In the genomic region with DNA sequence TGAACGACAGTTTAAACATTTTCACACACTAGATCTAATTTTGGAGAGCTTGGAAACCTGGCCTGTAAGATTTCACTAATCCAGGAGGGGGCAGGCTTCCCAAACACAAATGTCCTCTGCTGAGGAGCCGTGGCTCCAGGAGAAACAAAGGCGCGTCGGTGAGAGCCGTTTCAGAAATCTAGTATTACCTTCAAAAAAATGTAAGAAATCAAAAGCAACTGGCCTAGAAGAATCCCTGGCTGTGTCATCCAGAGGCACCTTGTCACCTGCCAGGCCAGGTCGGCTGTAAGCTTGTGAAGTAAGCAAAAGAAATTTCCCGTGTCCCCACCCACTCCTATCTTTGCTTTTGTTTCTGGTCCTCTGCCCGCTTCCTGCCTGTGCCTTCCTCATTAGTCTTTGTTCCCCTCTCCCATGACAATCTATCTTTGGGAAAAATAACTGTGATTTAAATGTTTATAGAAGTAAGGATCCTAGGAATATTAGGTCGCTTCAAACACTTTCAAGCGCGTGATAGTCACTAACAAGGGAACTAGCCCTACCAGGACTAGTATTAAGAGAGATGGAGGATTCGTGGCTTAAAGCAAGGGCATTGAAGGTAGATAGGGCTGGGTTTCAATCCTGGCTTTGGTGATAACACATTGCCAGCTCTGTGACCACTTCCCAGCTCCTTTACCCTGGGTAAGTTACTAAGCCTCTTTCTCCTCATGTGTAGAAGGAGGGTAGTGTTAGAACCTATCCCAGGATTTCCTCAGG, we compare ENCODE assay signal across 8 cellular contexts.
DNase-seq lines count a peak whose midpoint lies in the region; ATAC-seq lines count a peak whose summit lies in the region.

No MANE protein-coding gene starts in this region.

- H3K9me3 Mint-ChIP-seq in activated CD4-positive, alpha-beta memory T cell treated with anti-CD3 and anti-CD28 coated beads, Interleukin-2, amount 10 ng/mL, durations not matched to agents 7 days and 5 days = no peaks in the 10 kb centered on the region

- no peak overlapping the region for H3K27ac ChIP-seq in effector memory CD4-positive, alpha-beta T cell (ENCODE audit: insufficient read depth, low read length, poor library complexity, severe bottlenecking)
- no peak overlapping the region for H3K27ac ChIP-seq in mesendoderm (ENCODE audit: low read depth, low read length)

- no peak overlapping the region for H3K27ac Mint-ChIP-seq in activated CD4-positive, alpha-beta memory T cell treated with anti-CD3 and anti-CD28 coated beads, Interleukin-2, amount 10 ng/mL, durations not matched to agents 7 days and 5 days

- H3K23ac ChIP-seq in mesendoderm (ENCODE audit: low read length) = no peak overlapping the region

- no peaks in the 10 kb centered on the region for H3K4me1 ChIP-seq in effector memory CD4-positive, alpha-beta T cell (ENCODE audit: control insufficient read depth, insufficient read depth, low read length, poor library complexity, severe bottlenecking)
- peaks cover 3% of the 10 kb centered on the region for H3K4me1 ChIP-seq in mesendoderm (ENCODE audit: control insufficient read depth, low read depth, low read length)

- ATAC-seq in GM18867 (IDR thresholded peaks at IDR 0.05; ENCODE audit: unreplicated experiment) = peak; percentile 84
- ATAC-seq in HG03159 (IDR thresholded peaks at IDR 0.05; ENCODE audit: unreplicated experiment) = peak; percentile 79

- no peak overlapping the region for H2BK120ac ChIP-seq in mesendoderm (ENCODE audit: low read depth, low read length)

- WGBS in mesendoderm (ENCODE audit: extremely low coverage, insufficient coverage, low lambda C conversion rate) = no CpG with 5 or more reads among the region's 13 CpGs

- H3K4ac ChIP-seq in mesendoderm (ENCODE audit: low read depth, low read length) = peak overlapping the region; percentile 36

- H2BK15ac ChIP-seq in mesendoderm (replicated peaks; ENCODE audit: low read depth) = peak overlapping the region; percentile 87

- no peaks in the 10 kb centered on the region for H3K36me3 ChIP-seq in effector memory CD4-positive, alpha-beta T cell (ENCODE audit: control insufficient read depth, insufficient read depth, low read length)
- H3K36me3 ChIP-seq in mesendoderm (ENCODE audit: control insufficient read depth, insufficient read depth, low read length) = no peaks in the 10 kb centered on the region

- no peaks in the 10 kb centered on the region for H3K79me1 ChIP-seq in mesendoderm (ENCODE audit: low read length)

- H3K9me3 ChIP-seq in effector memory CD4-positive, alpha-beta T cell (ENCODE audit: control insufficient read depth, low read length) = no peaks in the 10 kb centered on the region

- peaks cover 5% of the 10 kb centered on the region for H3K27me3 Mint-ChIP-seq in activated CD4-positive, alpha-beta memory T cell treated with anti-CD3 and anti-CD28 coated beads, Interleukin-2, amount 10 ng/mL, durations not matched to agents 7 days and 5 days

- peak overlapping the region; percentile 77 for H2BK5ac ChIP-seq in mesendoderm (ENCODE audit: low read length)

- H3K79me2 ChIP-seq in mesendoderm (ENCODE audit: control insufficient read depth, insufficient read depth, low read length) = no peaks in the 10 kb centered on the region

- CTCF ChIA-PET in activated CD4-positive, alpha-beta memory T cell treated with anti-CD3 and anti-CD28 coated beads, Interleukin-2, amount 10 ng/mL, durations not matched to agents 7 days and 5 days (lab: Charles Lee) = interaction anchor here (0.6 to 3.4 kb wide), 25 partner anchors 10 to 576 kb away, joined by 3 to 31 read pairs (median 5); no protein-coding TSS in a partner anchor

- H3K56ac ChIP-seq in mesendoderm (ENCODE audit: low read length) = peak overlapping the region; percentile 80

- H3K9ac ChIP-seq in mesendoderm (ENCODE audit: low read length) = peak overlapping the region; percentile 60

- peak; percentile 72 for DNase-seq in AG08395 (ENCODE audit: low spot score)
- peak; percentile 41 for DNase-seq in NCI-H510A (lab: John Stamatoyannopoulos, UW)
- peak; percentile 70 for DNase-seq in activated CD4-positive, alpha-beta memory T cell treated with anti-CD3 and anti-CD28 coated beads, Interleukin-2, amount 10 ng/mL, durations not matched to agents 7 days and 5 days
- DNase-seq in effector memory CD4-positive, alpha-beta T cell = peak; percentile 32 to 50 (median 35)
- peak; percentile 78 for DNase-seq in mesendoderm
- DNase-seq in stimulated activated CD8-positive, alpha-beta memory T cell treated with anti-CD3 and anti-CD28 coated beads, Interleukin-12 subunit alpha, Interleukin-12 subunit beta, amount 100 ng/mL, for 4 hours (ENCODE audit: low read depth) = peak; percentile 22

- H2AK5ac ChIP-seq in mesendoderm (ENCODE audit: low read length) = no peak overlapping the region

- no peaks in the 10 kb centered on the region for H3K27me3 ChIP-seq in effector memory CD4-positive, alpha-beta T cell (replicated peaks; ENCODE audit: control insufficient read depth, insufficient read depth, low read length, poor library complexity, severe bottlenecking)
- no peaks in the 10 kb centered on the region for H3K27me3 ChIP-seq in mesendoderm (ENCODE audit: insufficient read depth, low read length, poor library complexity)

- H4K8ac ChIP-seq in mesendoderm (ENCODE audit: low read depth, low read length) = no peak overlapping the region

- H3K4me3 Mint-ChIP-seq in activated CD4-positive, alpha-beta memory T cell treated with anti-CD3 and anti-CD28 coated beads, Interleukin-2, amount 10 ng/mL, durations not matched to agents 7 days and 5 days = peak overlapping the region; percentile 67

- no peaks in the 10 kb centered on the region for H3K36me3 Mint-ChIP-seq in activated CD4-positive, alpha-beta memory T cell treated with anti-CD3 and anti-CD28 coated beads, Interleukin-2, amount 10 ng/mL, durations not matched to agents 7 days and 5 days (ENCODE audit: low read depth)

- POLR2A ChIA-PET in activated CD4-positive, alpha-beta memory T cell treated with anti-CD3 and anti-CD28 coated beads, Interleukin-2, amount 10 ng/mL, durations not matched to agents 7 days and 5 days (lab: Charles Lee) = interaction anchor here (0.7 kb wide), 1 partner anchor 85 kb away, joined by 3 read pairs; no protein-coding TSS in a partner anchor

- H3K18ac ChIP-seq in mesendoderm (ENCODE audit: low read length) = peak overlapping the region; percentile 64

- H4K5ac ChIP-seq in mesendoderm (ENCODE audit: low read length) = peak overlapping the region; percentile 84

- peak overlapping the region; percentile 17 for H3K4me2 ChIP-seq in mesendoderm (ENCODE audit: low read length)

- peaks cover 5% of the 10 kb centered on the region for H3K4me1 Mint-ChIP-seq in activated CD4-positive, alpha-beta memory T cell treated with anti-CD3 and anti-CD28 coated beads, Interleukin-2, amount 10 ng/mL, durations not matched to agents 7 days and 5 days

- peak overlapping the region; percentile 10 for H3K4me3 ChIP-seq in effector memory CD4-positive, alpha-beta T cell (ENCODE audit: insufficient read depth, low read depth, low read length, poor library complexity, severe bottlenecking)
- H3K4me3 ChIP-seq in mesendoderm (ENCODE audit: low read length) = peak overlapping the region; percentile 11

Comparison
In these comparisons a context has a peak if more than half of its experiments do, and no peak if none do; other contexts are left out.
1. DNase-seq: peak in every context shown above with its lines; median percentile 78 in mesendoderm; 72 in AG08395; 70 in activated CD4-positive, alpha-beta memory T cell treated with anti-CD3 and anti-CD28 coated beads, Interleukin-2, amount 10 ng/mL, durations not matched to agents 7 days and 5 days; 41 in NCI-H510A; 35 in effector memory CD4-positive, alpha-beta T cell; 22 in stimulated activated CD8-positive, alpha-beta memory T cell treated with anti-CD3 and anti-CD28 coated beads, Interleukin-12 subunit alpha, Interleukin-12 subunit beta, amount 100 ng/mL, for 4 hours.